In genomic region chr5:38193015-38193581, GRCh38 we compare ENCODE assay signal across 1 cellular context.
TF ChIP-seq lines count a peak whose summit lies in the region.

No MANE protein-coding gene starts in this region.

TF ChIP-seq in HepG2, 621 proteins besides CTCF, POLR2A, EP300 and RAD21 (continued from another document and continues in another):
- no peak for TF ChIP-seq ZNF318 (CRISPR knock-in tag; IDR thresholded peaks at IDR 0.05)
- TF ChIP-seq TBX2 (CRISPR knock-in tag; IDR thresholded peaks at IDR 0.05; ENCODE audit: borderline replicate concordance), result peak; percentile 34; the same call in 1 of the 2 replicates
- TF ChIP-seq FOXK1 (CRISPR knock-in tag; IDR thresholded peaks at IDR 0.05; ENCODE audit: borderline replicate concordance, low read depth), result no peak; the same call in 1 of the 2 replicates
- no peak for TF ChIP-seq ZBTB10 (CRISPR knock-in tag; IDR thresholded peaks at IDR 0.05; ENCODE audit: borderline replicate concordance)
- TF ChIP-seq PTBP1 (IDR thresholded peaks at IDR 0.05; ENCODE audit: low read depth, low read length, poor library complexity, severe bottlenecking), result no peak
- peak; percentile 96 for TF ChIP-seq ZMYM3 (CRISPR knock-in tag; IDR thresholded peaks at IDR 0.05)
- no peak for TF ChIP-seq ZNF121 (CRISPR knock-in tag; IDR thresholded peaks at IDR 0.05)
- TF ChIP-seq ZNF569 (CRISPR knock-in tag; IDR thresholded peaks at IDR 0.05; ENCODE audit: borderline replicate concordance), result no peak
- TF ChIP-seq CAMTA2 (CRISPR knock-in tag; IDR thresholded peaks at IDR 0.05; ENCODE audit: borderline replicate concordance), result no peak
- TF ChIP-seq ZNF30 (CRISPR knock-in tag; IDR thresholded peaks at IDR 0.05), result no peak
- no peak for TF ChIP-seq ZNF720 (CRISPR knock-in tag; IDR thresholded peaks at IDR 0.05)
- no peak for TF ChIP-seq USF2 (IDR thresholded peaks at IDR 0.05; ENCODE audit: low read depth, low read length)
- TF ChIP-seq USF2 (CRISPR knock-in tag; IDR thresholded peaks at IDR 0.05; ENCODE audit: borderline replicate concordance), result no peak
- no peak for TF ChIP-seq E2F2 (CRISPR knock-in tag; IDR thresholded peaks at IDR 0.05; ENCODE audit: borderline replicate concordance)
- no peak for TF ChIP-seq SMYD3 (CRISPR knock-in tag; IDR thresholded peaks at IDR 0.05)
- TF ChIP-seq YEATS4 (CRISPR knock-in tag; IDR thresholded peaks at IDR 0.05; ENCODE audit: borderline replicate concordance), result no peak
- no peak for TF ChIP-seq SP140L (CRISPR knock-in tag; IDR thresholded peaks at IDR 0.05; ENCODE audit: borderline replicate concordance)
- TF ChIP-seq LCORL (IDR thresholded peaks at IDR 0.05), result no peak
- TF ChIP-seq LCORL (CRISPR knock-in tag; IDR thresholded peaks at IDR 0.05), result 0 out of 2 replicates have a peak, but pooled peaks have one; percentile 42
- TF ChIP-seq PHF8 (CRISPR knock-in tag; IDR thresholded peaks at IDR 0.05), result no peak
- TF ChIP-seq ZUFSP (CRISPR knock-in tag; IDR thresholded peaks at IDR 0.05; ENCODE audit: borderline replicate concordance), result no peak
- no peak for TF ChIP-seq ATF1 (CRISPR knock-in tag; IDR thresholded peaks at IDR 0.05)
- TF ChIP-seq ZBTB8A (CRISPR knock-in tag; IDR thresholded peaks at IDR 0.05; ENCODE audit: borderline replicate concordance, low read depth), result no peak
- no peak for TF ChIP-seq ZZZ3 (CRISPR knock-in tag; IDR thresholded peaks at IDR 0.05; ENCODE audit: borderline replicate concordance)
- no peak for TF ChIP-seq CERS6 (CRISPR knock-in tag; IDR thresholded peaks at IDR 0.05)
- no peak for TF ChIP-seq ZNF326 (CRISPR knock-in tag; IDR thresholded peaks at IDR 0.05; ENCODE audit: borderline replicate concordance)
- no peak for TF ChIP-seq ZNF670 (CRISPR knock-in tag; IDR thresholded peaks at IDR 0.05; ENCODE audit: borderline replicate concordance)
- no peak for TF ChIP-seq SIX4 (CRISPR knock-in tag; IDR thresholded peaks at IDR 0.05)
- no peak for TF ChIP-seq NFE2L2 (IDR thresholded peaks at IDR 0.05; ENCODE audit: low read length)
- TF ChIP-seq CBX1 (IDR thresholded peaks at IDR 0.05; ENCODE audit: low read depth), result peak; percentile 45
- TF ChIP-seq ATM (IDR thresholded peaks at IDR 0.05; ENCODE audit: borderline replicate concordance), result no peak
- TF ChIP-seq ZNF142 (CRISPR knock-in tag; IDR thresholded peaks at IDR 0.05), result no peak; the same call in 1 of the 2 replicates
